11 cellular contexts compared by ENCODE assay signal in genomic region chr5:173802670-173803165, GRCh38.
A peak's percentile ranks its signal among the peaks of the same experiment; 100 is the strongest.
DNase-seq lines count a peak whose midpoint lies in the region; ATAC-seq and TF ChIP-seq lines count a peak whose summit lies in the region.
"Had no signal": no experiment of that assay in that cellular context is flagged by ENCODE, and none has a peak within 500 bp of the region (broad histone marks: within the 10 kb centered on the region; RNA-seq: fewer than 3 reads in every experiment).

No MANE protein-coding gene starts in this region.

- no peak overlapping the region for H3K4me3 Mint-ChIP-seq in endodermal cell

- WGBS in endodermal cell (ENCODE audit: insufficient coverage in 1 of 2, insufficient read length in 1 of 2), 2 experiments: 91 to 100% methylated on average over 5 to 7 of the region's 7 CpGs

- no peak overlapping the region for H3K27ac Mint-ChIP-seq in endodermal cell

- H3K36me3 ChIP-seq in HEK293 (ENCODE audit: control insufficient read depth in 2 of 2, insufficient read depth in 1 of 2, low read length in 2 of 2) (no peaks in the 10 kb centered on the region), gastrocnemius medialis (no peaks in the 10 kb centered on the region), endodermal cell (ENCODE audit: control insufficient read depth, insufficient read depth, low read length) (no peaks in the 10 kb centered on the region)

- no peak for TF ChIP-seq POLR2A in gastrocnemius medialis (IDR thresholded peaks at IDR 0.05)

- no peaks in the 10 kb centered on the region for H3K27me3 Mint-ChIP-seq in endodermal cell (ENCODE audit: insufficient read depth)

- no peaks in the 10 kb centered on the region for H3K36me3 Mint-ChIP-seq in endodermal cell (ENCODE audit: low read depth)

- POLR2A ChIA-PET in HEK293 (lab: Yijun Ruan, JAX): no interaction called here

- TF ChIP-seq CTCF in HEK293 (tag by site-specific recombination; IDR thresholded peaks at IDR 0.05): no peak
- TF ChIP-seq CTCF in gastrocnemius medialis (IDR thresholded peaks at IDR 0.05 in 4 of 5, conservative IDR thresholded peaks at IDR 0.05 in 1 of 5): no peak
- no peak for TF ChIP-seq CTCF in endodermal cell (conservative IDR thresholded peaks at IDR 0.05)
- TF ChIP-seq CTCF in GM13976 (IDR thresholded peaks at IDR 0.05; ENCODE audit: borderline replicate concordance, control extremely low read depth, extremely low read depth, insufficient read depth, missing control alignments): no peak

- H3K4me3 ChIP-seq in HEK293 (ENCODE audit: low read depth, low read length) (no peak overlapping the region), gastrocnemius medialis (no peak overlapping the region), endodermal cell (ENCODE audit: low read length) (no peak overlapping the region)

- intact Hi-C loops in left cardiac atrium (cut with DNase I): no loop called here
- intact Hi-C loops in gastrocnemius medialis (cut with DNase I; ENCODE audit: low total_unique reads): no loop called here

- peaks cover 8% of the 10 kb centered on the region for H3K9me3 Mint-ChIP-seq in endodermal cell

- no peaks in the 10 kb centered on the region for H3K27me3 ChIP-seq in gastrocnemius medialis
- H3K27me3 ChIP-seq in endodermal cell (ENCODE audit: control insufficient read depth, insufficient read depth, low read length, poor library complexity, severe bottlenecking): no peaks in the 10 kb centered on the region

- H3K27ac ChIP-seq in HEK293 (ENCODE audit: extremely low read depth, low read depth, low read length): no peak overlapping the region
- no peak overlapping the region for H3K27ac ChIP-seq in gastrocnemius medialis
- H3K27ac ChIP-seq in endodermal cell (ENCODE audit: low read depth, low read length): no peak overlapping the region

- CTCF ChIA-PET in HEK293 (lab: Yijun Ruan, JAX): interaction anchor here (1.0 kb wide), 1 partner anchor 187 kb away, joined by 3 read pairs; no protein-coding TSS in a partner anchor

- in situ Hi-C loops in SK-MEL-5 (cut with HindIII; ENCODE audit: low pct_unique_long_range_greater_than_20kb, low sequenced_read_pairs): no loop called here
- in situ Hi-C loops in gastrocnemius medialis (cut with MboI; ENCODE audit: low sequenced_read_pairs in 4 of 4): no loop called here
- in situ Hi-C loops in GM13976 (cut with MboI; ENCODE audit: low sequenced_read_pairs, unreplicated experiment): no loop called here

- H3K4me1 ChIP-seq in HEK293 (ENCODE audit: control insufficient read depth, insufficient read depth, low read length): no peaks in the 10 kb centered on the region
- H3K4me1 ChIP-seq in gastrocnemius medialis: no peaks in the 10 kb centered on the region
- H3K4me1 ChIP-seq in endodermal cell (ENCODE audit: control insufficient read depth, insufficient read depth, low read length): no peaks in the 10 kb centered on the region

- H3K9me3 ChIP-seq in HEK293 (ENCODE audit: control insufficient read depth, insufficient read depth, low read depth, low read length): no peaks in the 10 kb centered on the region
- no peaks in the 10 kb centered on the region for H3K9me3 ChIP-seq in gastrocnemius medialis
- peaks cover 9% of the 10 kb centered on the region for H3K9me3 ChIP-seq in endodermal cell (ENCODE audit: control insufficient read depth, low read length)

- peak; percentile 15 for DNase-seq in SK-MEL-5 (ENCODE audit: low read depth, low spot score)
- peak; percentile 43 for DNase-seq in left cardiac atrium
- DNase-seq in gastrocnemius medialis: peak; percentile 35 to 81
- no peak for DNase-seq in stimulated activated CD4-positive, alpha-beta T cell treated with anti-CD3 and anti-CD28 coated beads, Interleukin-2, amount 100 ng/mL, for 24 hours
- DNase-seq in stimulated activated CD4-positive, alpha-beta T cell treated with anti-CD3 and anti-CD28 coated beads, Interleukin-2, amount 100 ng/mL, for 48 hours: no peak
- no peak for DNase-seq in endodermal cell
- DNase-seq in GM13976 (ENCODE audit: low spot score): no peak
- DNase-seq: activated CD4-positive, alpha-beta T cell treated with anti-CD3 and anti-CD28 coated beads, Interleukin-2, amount 50 U/mL, for 48 hours; NCI-H187 treated with DMSO at 0.1 percent for 48 hours; SHP77 had no signal

- no peak overlapping the region for H3K9ac ChIP-seq in endodermal cell (ENCODE audit: extremely low read depth, low read length, poor library complexity, severe bottlenecking)

- no peaks in the 10 kb centered on the region for H3K4me1 Mint-ChIP-seq in endodermal cell

- peak; percentile 78 to 79 for ATAC-seq in left cardiac atrium
- ATAC-seq in gastrocnemius medialis: peak; percentile 83 to 94

TF ChIP-seq in HEK293, 187 proteins besides CTCF, POLR2A, EP300 and RAD21:
- TF ChIP-seq KLF1 (tag by site-specific recombination; IDR thresholded peaks at IDR 0.05) (0 out of 2 replicates have a peak, but pooled peaks have one; percentile 21), SP3 (tag by site-specific recombination; IDR thresholded peaks at IDR 0.05) (no peak), ZBTB49 (tag by site-specific recombination; IDR thresholded peaks at IDR 0.05; ENCODE audit: low read depth) (peak; percentile 85)

Comparison
In these comparisons a context has a peak if more than half of its experiments do, and no peak if none do; other contexts are left out.
1. DNase-seq: peak in SK-MEL-5 (single experiment), left cardiac atrium (single experiment) and gastrocnemius medialis (2 of 2); none in stimulated activated CD4-positive, alpha-beta T cell treated with anti-CD3 and anti-CD28 coated beads, Interleukin-2, amount 100 ng/mL, for 24 hours (0 of 2), stimulated activated CD4-positive, alpha-beta T cell treated with anti-CD3 and anti-CD28 coated beads, Interleukin-2, amount 100 ng/mL, for 48 hours (0 of 2), endodermal cell (single experiment) and GM13976 (single experiment).